ENCODE assay signal across 12 cellular contexts in genomic region chr10:4024846-4025245, GRCh38.
"Had no signal": no experiment of that assay in that cellular context is flagged by ENCODE, and none has a peak within 500 bp of the region (broad histone marks: within the 10 kb centered on the region; RNA-seq: fewer than 3 reads in every experiment).

No MANE protein-coding gene starts in this region.

- H3K36me3 Mint-ChIP-seq: activated naive CD8-positive, alpha-beta T cell; stimulated activated effector memory CD8-positive, alpha-beta T cell treated with anti-CD3 and anti-CD28 coated beads, Interleukin-12 subunit alpha, Interleukin-12 subunit beta, amount 100 ng/mL, for 72 hours had no signal

- H3K4me3 ChIP-seq: sigmoid colon, thoracic aorta had no signal

- H3K27ac ChIP-seq: sigmoid colon, thoracic aorta had no signal

- H3K27me3 Mint-ChIP-seq: activated naive CD8-positive, alpha-beta T cell had no signal

- H3K36me3 ChIP-seq: sigmoid colon, thoracic aorta had no signal

- DNase-seq: activated CD4-positive, alpha-beta T cell treated with anti-CD3 and anti-CD28 coated beads, Interleukin-2, amount 50 U/mL, for 1 hour; activated CD8-positive, alpha-beta memory T cell treated with anti-CD3 and anti-CD28 coated beads for 24 hours; activated gamma-delta T cell treated with Interleukin-2 at 50 U/mL for 16 hours; amygdala; hippocampal formation; kidney; midbrain; sigmoid colon had no signal

- H3K4me3 Mint-ChIP-seq: activated naive CD8-positive, alpha-beta T cell; neural crest cell; stimulated activated effector memory CD8-positive, alpha-beta T cell treated with anti-CD3 and anti-CD28 coated beads, Interleukin-12 subunit alpha, Interleukin-12 subunit beta, amount 100 ng/mL, for 72 hours had no signal

- H3K27ac Mint-ChIP-seq: activated naive CD8-positive, alpha-beta T cell; stimulated activated effector memory CD8-positive, alpha-beta T cell treated with anti-CD3 and anti-CD28 coated beads, Interleukin-12 subunit alpha, Interleukin-12 subunit beta, amount 100 ng/mL, for 72 hours had no signal

- H3K27me3 ChIP-seq: sigmoid colon had no signal

- ATAC-seq: stimulated activated effector memory CD8-positive, alpha-beta T cell treated with anti-CD3 and anti-CD28 coated beads, Interleukin-12 subunit alpha, Interleukin-12 subunit beta, amount 100 ng/mL, for 72 hours had no signal

- H3K9me3 ChIP-seq: sigmoid colon, thoracic aorta had no signal
